Comparison of ENCODE assay signal across 22 cellular contexts in the genomic region with DNA sequence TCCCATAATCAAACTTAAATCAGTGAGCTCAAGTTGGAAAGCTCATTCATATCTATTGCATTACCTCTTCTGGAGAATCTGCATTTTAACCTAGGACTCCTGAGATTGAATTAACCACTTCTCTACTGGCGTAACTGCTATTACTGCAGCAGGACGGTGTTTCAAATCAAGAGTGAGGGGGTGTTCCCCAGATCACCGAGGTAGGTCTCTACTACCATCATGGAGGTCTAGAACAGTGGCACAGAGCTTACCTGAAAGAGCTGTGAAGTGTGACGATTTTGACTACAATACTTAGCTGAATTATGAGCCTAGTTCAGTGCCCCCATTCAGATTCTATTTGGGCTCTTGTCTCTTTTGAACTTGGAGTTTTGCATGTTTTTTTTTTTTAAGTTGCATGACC.
DNase-seq lines count a peak whose midpoint lies in the region; ATAC-seq and TF ChIP-seq lines count a peak whose summit lies in the region.
"Had no signal": no experiment of that assay in that cellular context is flagged by ENCODE, and none has a peak within 500 bp of the region (broad histone marks: within the 10 kb centered on the region; RNA-seq: fewer than 3 reads in every experiment).

No MANE protein-coding gene starts in this region.

- DNase-seq in GM10266 (ENCODE audit: extremely low spot score) (peak; percentile 20), GM13977 (ENCODE audit: low spot score) (peak; percentile 32), GM20000 (ENCODE audit: low spot score) (no peak), BE2C (no peak), Peyer's patch (no peak)
- DNase-seq: AML-193; CD4-positive, alpha-beta memory T cell; DMS153; DMS79; GDM1; HCEC 1CT; HFFc6; Karpas-422; KBM-7 had no signal

- in situ Hi-C loops in GM13977 (cut with MboI; ENCODE audit: low pct_unique_long_range_greater_than_20kb, low sequenced_read_pairs, unreplicated experiment), result no loop called here

- TF ChIP-seq CTCF in GM10266 (IDR thresholded peaks at IDR 0.05; ENCODE audit: control insufficient read depth, insufficient read depth, low read depth, missing control alignments) (no peak), GM13977 (IDR thresholded peaks at IDR 0.05; ENCODE audit: extremely low read depth, insufficient read depth, missing control alignments) (no peak), GM20000 (IDR thresholded peaks at IDR 0.05; ENCODE audit: extremely low read depth, missing control alignments) (no peak), BE2C (IDR thresholded peaks at IDR 0.05; ENCODE audit: low read depth, low read length) (no peak), Peyer's patch (IDR thresholded peaks at IDR 0.05) (no peak)

- ATAC-seq in GM19395 (IDR thresholded peaks at IDR 0.05; ENCODE audit: unreplicated experiment) (peak; percentile 56), HG03442 (IDR thresholded peaks at IDR 0.05; ENCODE audit: unreplicated experiment) (peak; percentile 53), HG03097 (IDR thresholded peaks at IDR 0.05; ENCODE audit: low FRiP score, unreplicated experiment) (no peak)
- ATAC-seq: A549, GM23338, HepG2 had no signal

- no peak for TF ChIP-seq POLR2A in Peyer's patch (IDR thresholded peaks at IDR 0.05)

- H3K27me3 ChIP-seq in BE2C (no peaks in the 10 kb centered on the region), Peyer's patch (no peaks in the 10 kb centered on the region)
- H3K27me3 ChIP-seq: BLaER1 had no signal

- no peaks in the 10 kb centered on the region for H3K36me3 ChIP-seq in BE2C
- no peaks in the 10 kb centered on the region for H3K36me3 ChIP-seq in Peyer's patch
- H3K36me3 ChIP-seq: BLaER1 had no signal

- H3K9me3 ChIP-seq in BE2C (no peaks in the 10 kb centered on the region), Peyer's patch (no peaks in the 10 kb centered on the region)
- H3K9me3 ChIP-seq: A549, BLaER1 had no signal

- H3K4me1 ChIP-seq in BE2C (no peaks in the 10 kb centered on the region), Peyer's patch (no peaks in the 10 kb centered on the region)
- H3K4me1 ChIP-seq: A549, BLaER1 had no signal

- H3K4me3 ChIP-seq in BE2C (ENCODE audit: low read depth, low read length), result no peak overlapping the region
- H3K4me3 ChIP-seq in Peyer's patch, result no peak overlapping the region
- H3K4me3 ChIP-seq: A549, BLaER1, GM23338 had no signal

- H3K27ac ChIP-seq in Peyer's patch, result no peak overlapping the region
- H3K27ac ChIP-seq: 22Rv1, A549, BLaER1 had no signal

Comparison
In these comparisons a context has a peak if more than half of its experiments do, and no peak if none do; other contexts are left out.
1. DNase-seq: peak in GM10266 (single experiment) and GM13977 (single experiment); none in GM20000 (single experiment), BE2C (single experiment) and Peyer's patch (0 of 3).